In the genomic region with DNA sequence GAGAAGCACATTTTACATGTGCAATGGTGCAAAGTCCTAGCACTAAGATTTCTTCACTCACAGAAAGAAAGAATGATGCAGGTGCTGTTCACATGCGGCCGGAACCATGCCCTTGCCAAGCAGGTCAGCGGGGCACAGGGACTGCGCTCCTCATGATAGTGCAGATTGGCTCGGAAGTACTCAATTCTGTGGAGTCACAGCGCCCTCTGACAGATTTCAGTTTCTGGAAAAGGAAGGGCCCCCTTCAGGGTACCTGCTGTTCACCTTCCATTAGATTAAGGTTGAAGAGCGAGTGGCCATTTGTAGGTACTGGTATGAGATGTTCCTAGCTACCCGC, we compare ENCODE assay signal across 30 cellular contexts.
A peak's percentile ranks its signal among the peaks of the same experiment; 100 is the strongest.
DNase-seq lines count a peak whose midpoint lies in the region; ATAC-seq, FAIRE-seq and TF ChIP-seq lines count a peak whose summit lies in the region.
"Had no signal": no experiment of that assay in that cellular context is flagged by ENCODE, and none has a peak within 500 bp of the region (broad histone marks: within the 10 kb centered on the region; RNA-seq: fewer than 3 reads in every experiment).

No MANE protein-coding gene starts in this region.

- peaks cover 4% of the 10 kb centered on the region for H3K36me3 Mint-ChIP-seq in MCF 10A (ENCODE audit: insufficient read depth, unreplicated experiment)
- H3K36me3 Mint-ChIP-seq: activated naive CD4-positive, alpha-beta T cell treated with anti-CD3 and anti-CD28 coated beads, Interleukin-2, amount 50 U/mL, for 24 hours; naive thymus-derived CD8-positive, alpha-beta T cell; stimulated activated memory B cell treated with anti-CD40 and anti-IgM and Interleukin-4, amounts not matched to agents 10 μg/mL and 1 μg/mL and 100 μg/mL, for 72 hours had no signal

- TF ChIP-seq POLR2A in A549 (IDR thresholded peaks at IDR 0.05; ENCODE audit: low read length) (no peak), NB4 (IDR thresholded peaks at IDR 0.05; ENCODE audit: extremely low read depth, insufficient read length) (no peak)

- H3K36me3 ChIP-seq in liver (ENCODE audit: control insufficient read depth in 4 of 4, insufficient read depth in 3 of 4, low read depth in 1 of 4, low read length in 3 of 4) = no peaks in the 10 kb centered on the region
- H3K36me3 ChIP-seq: HAP-1, lower lobe of right lung, Peyer's patch, prostate gland had no signal

- 74% methylated on average over 8 of the region's 8 CpGs for WGBS in A549 (ENCODE audit: missing lambda C conversion rate)
- WGBS in liver = 57% methylated on average over 8 of the region's 8 CpGs

- CTCF ChIA-PET in A549 (lab: Yijun Ruan, JAX) (interaction anchor here (0.5 to 2.6 kb wide), 7 partner anchors 10 to 316 kb away, joined by 3 to 13 read pairs (median 3); partner anchors contain the start of gene ZFAND5), MCF 10A (lab: Yijun Ruan, JAX) (interaction anchor here (0.6 to 7.8 kb wide), 4 partner anchors 188 to 316 kb away, joined by 3 to 61 read pairs (median 9); no protein-coding TSS in a partner anchor)

- in situ Hi-C loops in astrocyte of the spinal cord (cut with HindIII; ENCODE audit: low sequenced_read_pairs) = loop anchor here (25.0 kb wide), 1 partner anchor 235 kb away; the partner anchor contains the start of gene ZFAND5

- peaks cover 6% of the 10 kb centered on the region for H3K4me1 Mint-ChIP-seq in MCF 10A (ENCODE audit: insufficient read depth, unreplicated experiment)
- H3K4me1 Mint-ChIP-seq: activated naive CD4-positive, alpha-beta T cell treated with anti-CD3 and anti-CD28 coated beads, Interleukin-2, amount 50 U/mL, for 24 hours had no signal

- peak overlapping the region in 1 of 2 donors; percentile 34 for H3K9ac ChIP-seq in liver (ENCODE audit: low read depth in 1 of 2, low read length in 2 of 2)

- POLR2A ChIA-PET in A549 (lab: Yijun Ruan, JAX) = interaction anchor here (1.1 kb wide), 1 partner anchor 232 kb away, joined by 7 read pairs; the partner anchor contains the start of gene ZFAND5
- POLR2A ChIA-PET in MCF 10A (lab: Yijun Ruan, JAX) = no interaction called here

- DNase-seq in A549 (ENCODE audit: low read depth in 1 of 2, low spot score in 1 of 2) = no peak
- peak; percentile 34 for DNase-seq in NB4 (ENCODE audit: low read depth)
- DNase-seq in astrocyte of the spinal cord (ENCODE audit: low read depth, low spot score) = no peak
- DNase-seq in MCF 10A (ENCODE audit: unreplicated experiment) = no peak
- DNase-seq in anterior cingulate cortex (lab: John Stamatoyannopoulos, UW) = no peak
- DNase-seq in NCI-H446 (lab: John Stamatoyannopoulos, UW) = no peak
- DNase-seq: activated CD4-positive, alpha-beta T cell treated with anti-CD3 and anti-CD28 coated beads for 48 hours; activated T-cell treated with anti-CD3 and anti-CD28 coated beads for 4 hours; effector memory CD8-positive, alpha-beta T cell; Karpas-422; lower lobe of right lung; naive thymus-derived CD8-positive, alpha-beta T cell; NCI-H1436; NCI-H2081; NCI-H226; NCI-H69; nucleus accumbens; Peyer's patch; SHP77; stimulated activated CD4-positive, alpha-beta T cell treated with anti-CD3 and anti-CD28 coated beads, Interleukin-15, amount 100 ng/mL, for 24 hours; T1000 had no signal

- H3K4me3 ChIP-seq in A549 (no peak overlapping the region), NB4 (ENCODE audit: low read depth, low read length) (no peak overlapping the region), astrocyte of the spinal cord (ENCODE audit: low read depth, low read length) (no peak overlapping the region), liver (ENCODE audit: low read depth in 1 of 3, low read length in 3 of 3) (no peak overlapping the region)
- H3K4me3 ChIP-seq: HAP-1, lower lobe of right lung, Peyer's patch, prostate gland had no signal

- H3K4me3 Mint-ChIP-seq in MCF 10A (ENCODE audit: unreplicated experiment) = no peak overlapping the region
- H3K4me3 Mint-ChIP-seq: activated naive CD4-positive, alpha-beta T cell treated with anti-CD3 and anti-CD28 coated beads, Interleukin-2, amount 50 U/mL, for 24 hours; effector memory CD8-positive, alpha-beta T cell; naive thymus-derived CD8-positive, alpha-beta T cell; stimulated activated memory B cell treated with anti-CD40 and anti-IgM and Interleukin-4, amounts not matched to agents 10 μg/mL and 1 μg/mL and 100 μg/mL, for 72 hours had no signal

- peak in 1 of 2 experiments; percentile 58; a peak in 3 of 6 replicates for ATAC-seq in A549
- no peak for ATAC-seq in GM18873 (IDR thresholded peaks at IDR 0.05; ENCODE audit: low FRiP score, unreplicated experiment)
- ATAC-seq: lower lobe of right lung; naive thymus-derived CD8-positive, alpha-beta T cell; stimulated activated memory B cell treated with anti-CD40 and anti-IgM and Interleukin-4, amounts not matched to agents 10 μg/mL and 1 μg/mL and 100 μg/mL, for 72 hours had no signal

- 0 out of 3 replicates have a peak, but pooled peaks have one; percentile 12 for TF ChIP-seq CTCF in A549 (IDR thresholded peaks at IDR 0.05)
- TF ChIP-seq CTCF in NB4 (IDR thresholded peaks at IDR 0.05; ENCODE audit: low read depth, low read length) = no peak
- peak; percentile 10 for TF ChIP-seq CTCF in astrocyte of the spinal cord (IDR thresholded peaks at IDR 0.05; ENCODE audit: low read depth, low read length)
- TF ChIP-seq CTCF in liver (IDR thresholded peaks at IDR 0.05; ENCODE audit: low read depth, low read length, missing input control) = no peak
- TF ChIP-seq CTCF in MCF 10A (IDR thresholded peaks at IDR 0.05; ENCODE audit: unreplicated experiment) = no peak

- no TSS peak for BruUV-seq in MCF 10A (replicated peaks; lab: Mats Ljungman, UMichigan)

- H3K9me3 Mint-ChIP-seq in MCF 10A (ENCODE audit: unreplicated experiment) = no peaks in the 10 kb centered on the region
- H3K9me3 Mint-ChIP-seq: activated naive CD4-positive, alpha-beta T cell treated with anti-CD3 and anti-CD28 coated beads, Interleukin-2, amount 50 U/mL, for 24 hours; effector memory CD8-positive, alpha-beta T cell; naive thymus-derived CD8-positive, alpha-beta T cell; stimulated activated memory B cell treated with anti-CD40 and anti-IgM and Interleukin-4, amounts not matched to agents 10 μg/mL and 1 μg/mL and 100 μg/mL, for 72 hours had no signal

- H3K27ac Mint-ChIP-seq in MCF 10A (ENCODE audit: low read depth, unreplicated experiment) = no peak overlapping the region
- H3K27ac Mint-ChIP-seq: activated naive CD4-positive, alpha-beta T cell treated with anti-CD3 and anti-CD28 coated beads, Interleukin-2, amount 50 U/mL, for 24 hours; stimulated activated memory B cell treated with anti-CD40 and anti-IgM and Interleukin-4, amounts not matched to agents 10 μg/mL and 1 μg/mL and 100 μg/mL, for 72 hours had no signal

- no peaks in the 10 kb centered on the region for H3K27me3 ChIP-seq in liver (ENCODE audit: control insufficient read depth in 4 of 4, insufficient read depth in 4 of 4, low read length in 3 of 4)
- H3K27me3 ChIP-seq: Peyer's patch had no signal

- TF ChIP-seq EP300 in A549 (IDR thresholded peaks at IDR 0.05) = no peak

- FAIRE-seq in A549 (lab: Jason Lieb, UNC) = no peak
- FAIRE-seq: bronchial epithelial cell, colon had no signal

- H3K4me2 ChIP-seq in A549 = no peak overlapping the region

- H3K9me3 ChIP-seq in A549 (no peaks in the 10 kb centered on the region), liver (ENCODE audit: control insufficient read depth in 4 of 4, low read length in 3 of 4) (no peaks in the 10 kb centered on the region)
- H3K9me3 ChIP-seq: HAP-1, lower lobe of right lung, Peyer's patch, prostate gland had no signal

- H3K27me3 Mint-ChIP-seq in MCF 10A (ENCODE audit: insufficient read depth, unreplicated experiment) = no peaks in the 10 kb centered on the region
- H3K27me3 Mint-ChIP-seq: stimulated activated memory B cell treated with anti-CD40 and anti-IgM and Interleukin-4, amounts not matched to agents 10 μg/mL and 1 μg/mL and 100 μg/mL, for 72 hours had no signal

- H3K27ac ChIP-seq in A549 (peak overlapping the region; percentile 22 to 28; a peak in 2 of 6 replicates), liver (ENCODE audit: low read depth in 1 of 2, low read length in 2 of 2) (peak overlapping the region; percentile 56 to 63)
- H3K27ac ChIP-seq: lower lobe of right lung, Peyer's patch, prostate gland, VCaP had no signal

- peak; percentile 32 to 56; a peak in 4 of 5 replicates for TF ChIP-seq RAD21 in A549 (conservative IDR thresholded peaks at IDR 0.05 in 1 of 2, IDR thresholded peaks at IDR 0.05 in 1 of 2)
- TF ChIP-seq RAD21 in liver (IDR thresholded peaks at IDR 0.05) = peak; percentile 48 to 69

- peaks cover 19% of the 10 kb centered on the region for H3K4me1 ChIP-seq in A549
- peaks cover 0 to 10% (median 5%) of the 10 kb centered on the region in 4 donors for H3K4me1 ChIP-seq in liver (ENCODE audit: control insufficient read depth in 4 of 4, insufficient read depth in 4 of 4, low read length in 3 of 4)
- H3K4me1 ChIP-seq: Peyer's patch, prostate gland had no signal

- intact Hi-C loops in MCF 10A (cut with micrococcal nuclease) = loop anchor here (10.0 kb wide), 1 partner anchor 158 kb away; no protein-coding TSS in a partner anchor

TF ChIP-seq in A549, 52 proteins besides CTCF, POLR2A, EP300 and RAD21:
- no peak for TF ChIP-seq SREBF2 (IDR thresholded peaks at IDR 0.05)
- TF ChIP-seq, protein P1, sequence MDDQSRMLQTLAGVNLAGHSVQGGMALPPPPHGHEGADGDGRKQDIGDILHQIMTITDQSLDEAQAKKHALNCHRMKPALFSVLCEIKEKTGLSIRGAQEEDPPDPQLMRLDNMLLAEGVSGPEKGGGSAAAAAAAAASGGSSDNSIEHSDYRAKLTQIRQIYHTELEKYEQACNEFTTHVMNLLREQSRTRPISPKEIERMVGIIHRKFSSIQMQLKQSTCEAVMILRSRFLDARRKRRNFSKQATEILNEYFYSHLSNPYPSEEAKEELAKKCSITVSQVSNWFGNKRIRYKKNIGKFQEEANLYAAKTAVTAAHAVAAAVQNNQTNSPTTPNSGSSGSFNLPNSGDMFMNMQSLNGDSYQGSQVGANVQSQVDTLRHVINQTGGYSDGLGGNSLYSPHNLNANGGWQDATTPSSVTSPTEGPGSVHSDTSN (IDR thresholded peaks at IDR 0.05) = no peak

TF ChIP-seq in liver, 16 proteins besides CTCF, POLR2A, EP300 and RAD21 (continues in another document):
- TF ChIP-seq HNF4G (IDR thresholded peaks at IDR 0.05) (peak; percentile 56), HNF4A (conservative IDR thresholded peaks at IDR 0.05) (peak; percentile 81), FOXA1 (IDR thresholded peaks at IDR 0.05) (no peak), ATF3 (IDR thresholded peaks at IDR 0.05) (no peak), TAF1 (conservative IDR thresholded peaks at IDR 0.05) (no peak), YY1 (IDR thresholded peaks at IDR 0.05) (peak; percentile 36), RXRA (IDR thresholded peaks at IDR 0.05) (peak; percentile 20 to 72), NR2F2 (IDR thresholded peaks at IDR 0.05) (no peak)
- TF ChIP-seq, protein P2, sequence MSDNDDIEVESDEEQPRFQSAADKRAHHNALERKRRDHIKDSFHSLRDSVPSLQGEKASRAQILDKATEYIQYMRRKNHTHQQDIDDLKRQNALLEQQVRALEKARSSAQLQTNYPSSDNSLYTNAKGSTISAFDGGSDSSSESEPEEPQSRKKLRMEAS (IDR thresholded peaks at IDR 0.05) = peak; percentile 28

Comparison
In these comparisons a context has a peak if more than half of its experiments do, and no peak if none do; other contexts are left out.
1. CTCF ChIP-seq: peak in A549 (single experiment) and astrocyte of the spinal cord (single experiment); none in NB4 (single experiment), liver (single experiment) and MCF 10A (single experiment).